Comparison of ENCODE assay signal across 18 cellular contexts in genomic region chr16:72442381-72443158, GRCh38.
"Had no signal": no experiment of that assay in that cellular context is flagged by ENCODE, and none has a peak within 500 bp of the region (broad histone marks: within the 10 kb centered on the region; RNA-seq: fewer than 3 reads in every experiment).

No MANE protein-coding gene starts in this region.

- H3K36me3 ChIP-seq: colonic mucosa, esophagus muscularis mucosa, heart left ventricle had no signal

- H3K27me3 Mint-ChIP-seq: activated CD4-positive, alpha-beta T cell treated with anti-CD3 and anti-CD28 coated beads for 36 hours; T-helper 17 cell had no signal

- ATAC-seq: activated CD4-positive, alpha-beta T cell treated with anti-CD3 and anti-CD28 coated beads for 36 hours; activated CD8-positive, alpha-beta T cell treated with anti-CD3 and anti-CD28 coated beads, Interleukin-2, amount 10 ng/mL, durations not matched to agents 7 days and 5 days; activated naive CD4-positive, alpha-beta T cell treated with anti-CD3 and anti-CD28 coated beads, Interleukin-2, amount 50 U/mL, for 72 hours; activated T-cell treated with anti-CD3 and anti-CD28 coated beads, Interleukin-2, amount 50 U/mL, for 72 hours; heart left ventricle; stimulated activated effector memory CD8-positive, alpha-beta T cell treated with anti-CD3 and anti-CD28 coated beads, Interleukin-12 subunit alpha, Interleukin-12 subunit beta, amount 100 ng/mL, for 72 hours; T-helper 17 cell had no signal

- H3K27ac ChIP-seq: colonic mucosa, esophagus muscularis mucosa, heart left ventricle had no signal

- H3K9me3 ChIP-seq: colonic mucosa had no signal

- DNase-seq: activated CD4-positive, alpha-beta T cell treated with anti-CD3 and anti-CD28 coated beads for 36 hours; activated CD8-positive, alpha-beta memory T cell treated with anti-CD3 and anti-CD28 coated beads, Interleukin-2, amount 50 U/mL, for 48 hours; activated CD8-positive, alpha-beta T cell treated with anti-CD3 and anti-CD28 coated beads, Interleukin-2, amount 10 ng/mL, durations not matched to agents 7 days and 5 days; activated gamma-delta T cell; activated T-cell treated with anti-CD3 and anti-CD28 coated beads, Interleukin-2, amount 50 U/mL, for 72 hours; caudate nucleus; colonic mucosa; effector CD4-positive, alpha-beta T cell; heart left ventricle; immature natural killer cell; T-helper 17 cell had no signal

- H3K4me3 Mint-ChIP-seq: activated CD4-positive, alpha-beta T cell treated with anti-CD3 and anti-CD28 coated beads for 36 hours; activated CD8-positive, alpha-beta T cell treated with anti-CD3 and anti-CD28 coated beads, Interleukin-2, amount 10 ng/mL, durations not matched to agents 7 days and 5 days; activated T-cell treated with anti-CD3 and anti-CD28 coated beads, Interleukin-2, amount 50 U/mL, for 72 hours; immature natural killer cell; mesothelial cell of epicardium; neural crest cell; stimulated activated effector memory CD8-positive, alpha-beta T cell treated with anti-CD3 and anti-CD28 coated beads, Interleukin-12 subunit alpha, Interleukin-12 subunit beta, amount 100 ng/mL, for 72 hours; T-helper 17 cell had no signal

- H3K4me1 Mint-ChIP-seq: activated CD4-positive, alpha-beta T cell treated with anti-CD3 and anti-CD28 coated beads for 36 hours; immature natural killer cell; mesothelial cell of epicardium; neural crest cell; stimulated activated effector memory CD8-positive, alpha-beta T cell treated with anti-CD3 and anti-CD28 coated beads, Interleukin-12 subunit alpha, Interleukin-12 subunit beta, amount 100 ng/mL, for 72 hours; T-helper 17 cell had no signal

- H3K27ac Mint-ChIP-seq: activated CD4-positive, alpha-beta T cell treated with anti-CD3 and anti-CD28 coated beads for 36 hours; activated CD8-positive, alpha-beta T cell treated with anti-CD3 and anti-CD28 coated beads, Interleukin-2, amount 10 ng/mL, durations not matched to agents 7 days and 5 days; activated naive CD4-positive, alpha-beta T cell treated with anti-CD3 and anti-CD28 coated beads, Interleukin-2, amount 50 U/mL, for 72 hours; activated T-cell treated with anti-CD3 and anti-CD28 coated beads, Interleukin-2, amount 50 U/mL, for 72 hours; immature natural killer cell; mesothelial cell of epicardium; stimulated activated effector memory CD8-positive, alpha-beta T cell treated with anti-CD3 and anti-CD28 coated beads, Interleukin-12 subunit alpha, Interleukin-12 subunit beta, amount 100 ng/mL, for 72 hours; T-helper 17 cell had no signal

- H3K4me1 ChIP-seq: colonic mucosa, esophagus muscularis mucosa, heart left ventricle had no signal

- H3K4me3 ChIP-seq: colonic mucosa, esophagus muscularis mucosa, heart left ventricle, lung had no signal

- H3K27me3 ChIP-seq: colonic mucosa, esophagus muscularis mucosa, heart left ventricle had no signal

- H3K36me3 Mint-ChIP-seq: activated naive CD4-positive, alpha-beta T cell treated with anti-CD3 and anti-CD28 coated beads, Interleukin-2, amount 50 U/mL, for 72 hours; immature natural killer cell; stimulated activated effector memory CD8-positive, alpha-beta T cell treated with anti-CD3 and anti-CD28 coated beads, Interleukin-12 subunit alpha, Interleukin-12 subunit beta, amount 100 ng/mL, for 72 hours had no signal

- FAIRE-seq: frontal cortex had no signal
